8 cellular contexts compared by ENCODE assay signal in genomic region chr14:35826952-35827416, GRCh38. TPM values are rescaled to one million over a fixed set of nuclear protein-coding genes. Genes with fewer than 3 reads are reported as not detected.
A peak's percentile ranks its signal among the peaks of the same experiment; 100 is the strongest.
DNase-seq lines count a peak whose midpoint lies in the region; ATAC-seq, FAIRE-seq and TF ChIP-seq lines count a peak whose summit lies in the region.

No MANE protein-coding gene starts in this region.

- H3K27ac ChIP-seq in HepG2 (ENCODE audit: extremely low read length, insufficient read depth, low read length) (peak overlapping the region; percentile 95), thymus (ENCODE audit: low read depth) (no peak overlapping the region)

- no peak for TF ChIP-seq EP300 in HepG2 (IDR thresholded peaks at IDR 0.05; ENCODE audit: low read depth in 2 of 2, low read length in 2 of 2)
- TF ChIP-seq EP300 in HepG2 (CRISPR knock-in tag; IDR thresholded peaks at IDR 0.05; ENCODE audit: borderline replicate concordance), result no peak

- H3K4me1 ChIP-seq in HepG2 (ENCODE audit: insufficient read depth, low read length), result peaks cover 40% of the 10 kb centered on the region
- no peaks in the 10 kb centered on the region for H3K4me1 ChIP-seq in thymus (ENCODE audit: control insufficient read depth, insufficient read depth, low read length)

- no peaks in the 10 kb centered on the region; a peak in 1 of 5 replicates for H3K27me3 ChIP-seq in HepG2 (ENCODE audit: control insufficient read depth in 1 of 2, insufficient read depth in 2 of 2, low read length in 2 of 2)
- no peaks in the 10 kb centered on the region for H3K27me3 ChIP-seq in thymus (ENCODE audit: control insufficient read depth, insufficient read depth)

- peaks cover 6 to 7% of the 10 kb centered on the region in 2 experiments; a peak in 3 of 5 replicates for H3K36me3 ChIP-seq in HepG2 (replicated peaks in 1 of 2; ENCODE audit: control insufficient read depth in 1 of 2, insufficient read depth in 2 of 2, low read length in 2 of 2)
- H3K36me3 ChIP-seq in thymus (ENCODE audit: control insufficient read depth, insufficient read depth), result peaks cover 3% of the 10 kb centered on the region

- no peak for TF ChIP-seq RAD21 in HepG2 (CRISPR knock-in tag; IDR thresholded peaks at IDR 0.05)

- H3K4me3 Mint-ChIP-seq in activated CD4-positive, alpha-beta T cell treated with anti-CD3 and anti-CD28 coated beads, Interleukin-2, amount 10 ng/mL, durations not matched to agents 7 days and 5 days, result peak overlapping the region; percentile 75
- H3K4me3 Mint-ChIP-seq in activated naive CD8-positive, alpha-beta T cell treated with anti-CD3 and anti-CD28 coated beads, Interleukin-2, amount 50 U/mL, for 24 hours, result peak overlapping the region; percentile 86

- peak overlapping the region; percentile 65 for H2AFZ ChIP-seq in HepG2 (ENCODE audit: low read length)

- H3K9me3 ChIP-seq in HepG2 (ENCODE audit: low read length) (no peaks in the 10 kb centered on the region), thymus (ENCODE audit: control insufficient read depth) (no peaks in the 10 kb centered on the region)

- peak overlapping the region; percentile 97 for H3K27ac Mint-ChIP-seq in activated CD4-positive, alpha-beta T cell treated with anti-CD3 and anti-CD28 coated beads, Interleukin-2, amount 10 ng/mL, durations not matched to agents 7 days and 5 days
- peak overlapping the region; percentile 76 for H3K27ac Mint-ChIP-seq in activated naive CD8-positive, alpha-beta T cell treated with anti-CD3 and anti-CD28 coated beads, Interleukin-2, amount 50 U/mL, for 24 hours

- POLR2A ChIA-PET in activated CD4-positive, alpha-beta T cell treated with anti-CD3 and anti-CD28 coated beads, Interleukin-2, amount 10 ng/mL, durations not matched to agents 7 days and 5 days (lab: Charles Lee), result interaction anchor here (0.6 kb wide), 1 partner anchor 27 kb away, joined by 7 read pairs; no protein-coding TSS in a partner anchor
- POLR2A ChIA-PET in HepG2 (lab: Yijun Ruan, JAX), result interaction anchor here (0.6 to 3.0 kb wide), 21 partner anchors 8 to 1792 kb away, joined by 3 to 81 read pairs (median 4); partner anchors contain the start of genes MBIP, MIPOL1, PPP2R3C and PRORP

- peaks cover 5% of the 10 kb centered on the region for H3K36me3 Mint-ChIP-seq in activated CD4-positive, alpha-beta T cell treated with anti-CD3 and anti-CD28 coated beads, Interleukin-2, amount 10 ng/mL, durations not matched to agents 7 days and 5 days (ENCODE audit: low read depth)
- H3K36me3 Mint-ChIP-seq in activated naive CD8-positive, alpha-beta T cell treated with anti-CD3 and anti-CD28 coated beads, Interleukin-2, amount 50 U/mL, for 24 hours (ENCODE audit: low read depth), result peaks cover 2% of the 10 kb centered on the region

- no peak for ATAC-seq in activated naive CD8-positive, alpha-beta T cell treated with anti-CD3 and anti-CD28 coated beads, Interleukin-2, amount 50 U/mL, for 24 hours
- ATAC-seq in HepG2 (no peak; the same call in 1 of the 3 replicates), GM21447 (IDR thresholded peaks at IDR 0.05; ENCODE audit: unreplicated experiment) (no peak), GM19397 (IDR thresholded peaks at IDR 0.05; ENCODE audit: unreplicated experiment) (no peak)

- no peak for DNase-seq in activated CD4-positive, alpha-beta T cell treated with anti-CD3 and anti-CD28 coated beads, Interleukin-2, amount 10 ng/mL, durations not matched to agents 7 days and 5 days
- no peak for DNase-seq in activated CD4-positive, alpha-beta T cell treated with anti-CD3 and anti-CD28 coated beads, Interleukin-2, amount 50 U/mL, for 4 hours
- no peak for DNase-seq in activated naive CD8-positive, alpha-beta T cell treated with anti-CD3 and anti-CD28 coated beads, Interleukin-2, amount 50 U/mL, for 24 hours
- DNase-seq in HepG2 (ENCODE audit: low spot score), result no peak
- DNase-seq in SHP77 (lab: John Stamatoyannopoulos, UW), result no peak

- peak overlapping the region; percentile 83 for H3K4me2 ChIP-seq in HepG2 (ENCODE audit: low read depth, low read length)

- intact Hi-C loops in HepG2 (cut with micrococcal nuclease; ENCODE audit: unreplicated experiment), result loop anchor here (1.0 kb wide), 2 partner anchors 18 to 492 kb away; partner anchors contain the start of gene RALGAPA1

- no TSS peak for BruUV-seq in HepG2 (replicated peaks; lab: Mats Ljungman, UMichigan)

- no peaks in the 10 kb centered on the region for H3K9me3 Mint-ChIP-seq in activated CD4-positive, alpha-beta T cell treated with anti-CD3 and anti-CD28 coated beads, Interleukin-2, amount 10 ng/mL, durations not matched to agents 7 days and 5 days
- H3K9me3 Mint-ChIP-seq in activated naive CD8-positive, alpha-beta T cell treated with anti-CD3 and anti-CD28 coated beads, Interleukin-2, amount 50 U/mL, for 24 hours, result no peaks in the 10 kb centered on the region

- TF ChIP-seq POLR2A in HepG2 (IDR thresholded peaks at IDR 0.05; ENCODE audit: insufficient read depth in 1 of 2, low read depth in 2 of 2, low read length in 2 of 2), result no peak

- WGBS in HepG2 (ENCODE audit: low lambda C conversion rate), result under 1% methylated on average over 11 of the region's 11 CpGs
- 5% methylated on average over 11 of the region's 11 CpGs for WGBS in thymus

- peaks cover 2% of the 10 kb centered on the region for H3K27me3 Mint-ChIP-seq in activated CD4-positive, alpha-beta T cell treated with anti-CD3 and anti-CD28 coated beads, Interleukin-2, amount 10 ng/mL, durations not matched to agents 7 days and 5 days
- no peaks in the 10 kb centered on the region for H3K27me3 Mint-ChIP-seq in activated naive CD8-positive, alpha-beta T cell treated with anti-CD3 and anti-CD28 coated beads, Interleukin-2, amount 50 U/mL, for 24 hours

- H3K4me3 ChIP-seq in HepG2 (replicated peaks in 1 of 3; ENCODE audit: insufficient read depth in 1 of 3, low read depth in 2 of 3, low read length in 3 of 3), result peak overlapping the region; percentile 78 to 99 (median 95)
- peak overlapping the region; percentile 67 for H3K4me3 ChIP-seq in thymus (ENCODE audit: low read length)

- in situ Hi-C loops in HepG2 (cut with HindIII; ENCODE audit: extremely low pct_ligation_motif_present, low pct_unique_long_range_greater_than_20kb), result no loop called here

- FAIRE-seq in HepG2 (lab: Jason Lieb, UNC), result no peak

- no peaks in the 10 kb centered on the region for H4K20me1 ChIP-seq in HepG2 (ENCODE audit: insufficient read depth, low read length)

- H3K79me2 ChIP-seq in HepG2 (ENCODE audit: insufficient read depth, low read length), result peaks cover 18% of the 10 kb centered on the region

- peak overlapping the region; percentile 97 for H3K9ac ChIP-seq in HepG2 (ENCODE audit: insufficient read depth, low read depth, low read length)

- no peak for TF ChIP-seq CTCF in HepG2 (CRISPR knock-in tag; IDR thresholded peaks at IDR 0.05)

- H3K4me1 Mint-ChIP-seq in activated CD4-positive, alpha-beta T cell treated with anti-CD3 and anti-CD28 coated beads, Interleukin-2, amount 10 ng/mL, durations not matched to agents 7 days and 5 days, result peaks cover 21% of the 10 kb centered on the region
- H3K4me1 Mint-ChIP-seq in activated naive CD8-positive, alpha-beta T cell treated with anti-CD3 and anti-CD28 coated beads, Interleukin-2, amount 50 U/mL, for 24 hours, result peaks cover 21% of the 10 kb centered on the region

- CTCF ChIA-PET in activated CD4-positive, alpha-beta T cell treated with anti-CD3 and anti-CD28 coated beads, Interleukin-2, amount 10 ng/mL, durations not matched to agents 7 days and 5 days (lab: Charles Lee), result interaction anchor here (1.0 to 1.2 kb wide), 3 partner anchors 9 to 11 kb away, joined by 4 to 6 read pairs (median 4); no protein-coding TSS in a partner anchor
- CTCF ChIA-PET in HepG2 (lab: Yijun Ruan, JAX; ENCODE audit: low intra/inter-chr PET ratio, low total read pairs), result interaction anchor here (1.2 kb wide), 1 partner anchor 21 kb away, joined by 3 read pairs; no protein-coding TSS in a partner anchor

RNA-seq across cellular contexts. Expression of gene BRMS1L, which starts 0.8 kb away (rescaled TPM):
- 1 to 10 TPM; 4.8 to 4.9 TPM for total RNA-seq in activated CD4-positive, alpha-beta T cell treated with anti-CD3 and anti-CD28 coated beads, Interleukin-2, amount 10 ng/mL, durations not matched to agents 7 days and 5 days
- 23.8 and 35.5 TPM in 2 replicates for total RNA-seq in HepG2 (2016; rRNA removed; fragmentation: Illumina TruSeq; extraction: Trizol)
- total RNA-seq in HepG2 (2016; cell fraction: cytosol; rRNA removed; fragmentation: Illumina TruSeq; extraction: Trizol; ENCODE audit: low read depth), result 3.3 and 3.7 TPM in 2 replicates
- total RNA-seq in HepG2 (2016; cell fraction: insoluble cytoplasmic fraction; rRNA removed; fragmentation: Illumina TruSeq; extraction: Trizol), result 27.6 and 34.0 TPM in 2 replicates
- 13.4 and 14.6 TPM in 2 replicates for total RNA-seq in HepG2 (2016; cell fraction: membrane; rRNA removed; fragmentation: Illumina TruSeq; extraction: Trizol)
- total RNA-seq in HepG2 (2016; cell fraction: nucleus; rRNA removed; fragmentation: Illumina TruSeq; extraction: Trizol), result 35.9 and 40.7 TPM in 2 replicates
- 16.6 and 21.1 TPM in 2 replicates for polyA plus RNA-seq in HepG2 (2011; rRNA removed)
- polyA plus RNA-seq in HepG2 (2011; cell fraction: cytosol; rRNA removed), result 5.9 and 10.4 TPM in 2 replicates
- 10.1 and 15.3 TPM in 2 replicates for polyA plus RNA-seq in HepG2 (2011; cell fraction: nucleus; rRNA removed)
- polyA plus RNA-seq in HepG2 (2012), result 20.9 and 22.7 TPM in 2 replicates
- 3.5 and 3.7 TPM in 2 replicates for polyA plus RNA-seq in HepG2 (2016; cell fraction: cytosol; fragmentation: Illumina TruSeq; extraction: Trizol; ENCODE audit: low read depth)
- polyA plus RNA-seq in HepG2 (2016; cell fraction: insoluble cytoplasmic fraction; fragmentation: Illumina TruSeq; extraction: Trizol; ENCODE audit: low read depth), result 52.9 and 57.5 TPM in 2 replicates
- polyA plus RNA-seq in HepG2 (2016; cell fraction: membrane; fragmentation: Illumina TruSeq; extraction: Trizol; ENCODE audit: low read depth), result 11.6 and 12.9 TPM in 2 replicates
- 54.9 and 62.3 TPM in 2 replicates for polyA plus RNA-seq in HepG2 (2016; cell fraction: nucleus; fragmentation: Illumina TruSeq; extraction: Trizol; ENCODE audit: insufficient read depth, low read depth)
- polyA minus RNA-seq in HepG2 (2011; rRNA and poly(A)+ RNA removed; ENCODE audit: low replicate concordance), result 1.5 and 1.8 TPM in 2 replicates
- polyA minus RNA-seq in HepG2 (2011; cell fraction: cytosol; rRNA and poly(A)+ RNA removed), result 10.1 and 11.6 TPM in 2 replicates
- polyA minus RNA-seq in HepG2 (2011; cell fraction: nucleus; rRNA and poly(A)+ RNA removed), result 52.1 and 73.6 TPM in 2 replicates
- 7.4 TPM for polyA plus RNA-seq in thymus

RNA-seq across cellular contexts. Expression of gene RALGAPA1, which starts 17.9 kb away (rescaled TPM):
- total RNA-seq in activated CD4-positive, alpha-beta T cell treated with anti-CD3 and anti-CD28 coated beads, Interleukin-2, amount 10 ng/mL, durations not matched to agents 7 days and 5 days, result 10 to 100 TPM; 32.5 to 35.6 TPM
- total RNA-seq in HepG2 (2016; rRNA removed; fragmentation: Illumina TruSeq; extraction: Trizol), result 89.2 and 103 TPM in 2 replicates
- 67.7 and 82.5 TPM in 2 replicates for total RNA-seq in HepG2 (2016; cell fraction: cytosol; rRNA removed; fragmentation: Illumina TruSeq; extraction: Trizol; ENCODE audit: low read depth)
- total RNA-seq in HepG2 (2016; cell fraction: insoluble cytoplasmic fraction; rRNA removed; fragmentation: Illumina TruSeq; extraction: Trizol), result 88.4 and 98.4 TPM in 2 replicates
- 66.2 and 85.5 TPM in 2 replicates for total RNA-seq in HepG2 (2016; cell fraction: membrane; rRNA removed; fragmentation: Illumina TruSeq; extraction: Trizol)
- total RNA-seq in HepG2 (2016; cell fraction: nucleus; rRNA removed; fragmentation: Illumina TruSeq; extraction: Trizol), result 215 and 231 TPM in 2 replicates
- polyA plus RNA-seq in HepG2 (2011; rRNA removed) (58.2 and 65.0 TPM in 2 replicates), thymus (28.7 TPM)
- polyA plus RNA-seq in HepG2 (2011; cell fraction: cytosol; rRNA removed), result 20.3 and 33.5 TPM in 2 replicates
- 72.7 and 78.9 TPM in 2 replicates for polyA plus RNA-seq in HepG2 (2011; cell fraction: nucleus; rRNA removed)
- polyA plus RNA-seq in HepG2 (2012), result 49.6 and 52.4 TPM in 2 replicates
- polyA plus RNA-seq in HepG2 (2016; cell fraction: cytosol; fragmentation: Illumina TruSeq; extraction: Trizol; ENCODE audit: low read depth), result 4.1 TPM in 2 replicates
- 61.0 and 61.5 TPM in 2 replicates for polyA plus RNA-seq in HepG2 (2016; cell fraction: insoluble cytoplasmic fraction; fragmentation: Illumina TruSeq; extraction: Trizol; ENCODE audit: low read depth)
- polyA plus RNA-seq in HepG2 (2016; cell fraction: membrane; fragmentation: Illumina TruSeq; extraction: Trizol; ENCODE audit: low read depth), result 8.3 and 9.4 TPM in 2 replicates
- polyA plus RNA-seq in HepG2 (2016; cell fraction: nucleus; fragmentation: Illumina TruSeq; extraction: Trizol; ENCODE audit: insufficient read depth, low read depth), result 95.7 and 106 TPM in 2 replicates
- polyA minus RNA-seq in HepG2 (2011; rRNA and poly(A)+ RNA removed; ENCODE audit: low replicate concordance), result 28.8 and 235 TPM in 2 replicates
- 103 and 117 TPM in 2 replicates for polyA minus RNA-seq in HepG2 (2011; cell fraction: cytosol; rRNA and poly(A)+ RNA removed)
- polyA minus RNA-seq in HepG2 (2011; cell fraction: nucleus; rRNA and poly(A)+ RNA removed), result 733 and 766 TPM in 2 replicates
